Comparison of ENCODE assay signal across 8 cellular contexts in the genomic region with DNA sequence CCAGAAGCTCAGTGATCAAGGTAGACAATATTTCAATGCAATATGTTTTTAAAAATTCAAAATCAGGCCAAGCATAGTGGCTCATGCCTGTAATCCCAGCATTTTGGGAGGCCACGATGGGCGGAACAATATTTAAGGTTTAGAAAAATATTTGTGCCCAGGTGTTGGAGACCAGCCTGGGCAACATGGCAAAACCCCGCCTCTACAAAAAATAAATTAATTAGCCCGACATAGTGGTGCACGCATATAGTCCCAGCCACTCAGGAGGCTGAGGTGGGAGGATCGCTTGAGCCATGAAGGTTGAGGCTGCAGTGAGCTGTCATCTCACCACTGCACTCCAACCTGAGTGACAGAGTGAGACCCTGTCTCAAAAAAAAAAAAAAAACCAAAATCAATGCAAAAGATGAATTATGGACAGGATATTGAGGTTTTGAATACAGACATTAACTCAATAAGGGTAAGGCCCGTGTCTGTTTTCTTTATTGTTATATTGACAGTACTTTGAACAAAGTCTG. TPM values are rescaled to one million over a fixed set of nuclear protein-coding genes. Genes with fewer than 3 reads are reported as not detected.
DNase-seq lines count a peak whose midpoint lies in the region; ATAC-seq and TF ChIP-seq lines count a peak whose summit lies in the region.

No MANE protein-coding gene starts in this region.

- peak overlapping the region; percentile 98 for H3K27ac Mint-ChIP-seq in CD8-positive, alpha-beta T cell
- peak overlapping the region; percentile 97 for H3K27ac Mint-ChIP-seq in progenitor cell of endocrine pancreas

- peaks cover 22% of the 10 kb centered on the region for H3K36me3 Mint-ChIP-seq in CD8-positive, alpha-beta T cell
- H3K36me3 Mint-ChIP-seq in progenitor cell of endocrine pancreas (ENCODE audit: insufficient read depth), result peaks cover 11% of the 10 kb centered on the region

- no peak for ATAC-seq in CD8-positive, alpha-beta T cell
- ATAC-seq in Panc1 (no peak), HG03520 (IDR thresholded peaks at IDR 0.05; ENCODE audit: unreplicated experiment) (no peak)

- DNase-seq in CD8-positive, alpha-beta T cell, result no peak
- DNase-seq in Panc1 (ENCODE audit: low read depth, low spot score) (no peak), progenitor cell of endocrine pancreas (ENCODE audit: low spot score, unreplicated experiment) (no peak), head of caudate nucleus (no peak), NCI-H524 treated with DMSO at 0.1 percent for 48 hours (lab: John Stamatoyannopoulos, UW) (no peak), NCI-H1417 treated with DMSO at 0.1 percent for 48 hours (lab: John Stamatoyannopoulos, UW) (no peak)

- in situ Hi-C loops in Panc1 (cut with HindIII; ENCODE audit: low pct_unique_long_range_greater_than_20kb, low sequenced_read_pairs), result no loop called here

- peaks cover 41% of the 10 kb centered on the region for H3K4me1 ChIP-seq in CD8-positive, alpha-beta T cell (ENCODE audit: insufficient read depth, low read length)
- H3K4me1 ChIP-seq in Panc1 (ENCODE audit: control insufficient read depth, insufficient read depth, low read length) (peaks cover 11% of the 10 kb centered on the region), endocrine pancreas (ENCODE audit: control insufficient read depth, insufficient read depth, low read length) (no peaks in the 10 kb centered on the region)

- POLR2A ChIA-PET in CD8-positive, alpha-beta T cell (lab: Charles Lee), result interaction anchor here (1.0 to 3.6 kb wide), 6 partner anchors 10 to 162 kb away, joined by 3 to 26 read pairs (median 6); partner anchors contain the start of genes IFIT1, IFIT2 and LIPA
- POLR2A ChIA-PET in Panc1 (lab: Charles Lee), result interaction anchor here (0.6 kb wide), 1 partner anchor 122 kb away, joined by 3 read pairs; no protein-coding TSS in a partner anchor

- BruUV-seq in Panc1 (replicated peaks; lab: Mats Ljungman, UMichigan), result no TSS peak

- H3K27me3 ChIP-seq in CD8-positive, alpha-beta T cell (ENCODE audit: insufficient read depth, low read length), result no peaks in the 10 kb centered on the region
- H3K27me3 ChIP-seq in Panc1 (ENCODE audit: control insufficient read depth, insufficient read depth, low read length) (no peaks in the 10 kb centered on the region), endocrine pancreas (ENCODE audit: control insufficient read depth, insufficient read depth, low read length) (no peaks in the 10 kb centered on the region)

- no peaks in the 10 kb centered on the region for H3K9me3 Mint-ChIP-seq in CD8-positive, alpha-beta T cell
- H3K9me3 Mint-ChIP-seq in progenitor cell of endocrine pancreas (ENCODE audit: low read depth), result peaks cover 3% of the 10 kb centered on the region

- H3K9me3 ChIP-seq in CD8-positive, alpha-beta T cell (ENCODE audit: low read length), result no peaks in the 10 kb centered on the region
- H3K9me3 ChIP-seq in Panc1 (ENCODE audit: control insufficient read depth, insufficient read depth, low read depth, low read length) (no peaks in the 10 kb centered on the region), endocrine pancreas (ENCODE audit: control insufficient read depth, low read length) (no peaks in the 10 kb centered on the region)

- CTCF ChIA-PET in CD8-positive, alpha-beta T cell (lab: Charles Lee), result interaction anchor here (1.0 to 1.4 kb wide), 3 partner anchors 21 to 196 kb away, joined by 3 to 6 read pairs (median 3); partner anchors contain the start of gene IFIT1
- CTCF ChIA-PET in Panc1 (lab: Charles Lee), result interaction anchor here (0.6 kb wide), 1 partner anchor 19 kb away, joined by 3 read pairs; no protein-coding TSS in a partner anchor

- peak overlapping the region; percentile 83 for H3K27ac ChIP-seq in CD8-positive, alpha-beta T cell (ENCODE audit: low read depth, low read length)
- peak overlapping the region; percentile 87 for H3K27ac ChIP-seq in Panc1 (ENCODE audit: low read length)

- no peak for TF ChIP-seq CTCF in CD8-positive, alpha-beta T cell (IDR thresholded peaks at IDR 0.05)
- no peak for TF ChIP-seq CTCF in Panc1 (IDR thresholded peaks at IDR 0.05)
- TF ChIP-seq CTCF in progenitor cell of endocrine pancreas (IDR thresholded peaks at IDR 0.05; ENCODE audit: unreplicated experiment), result no peak

- peak overlapping the region; percentile 94 for H3K4me3 Mint-ChIP-seq in CD8-positive, alpha-beta T cell
- peak overlapping the region; percentile 86 for H3K4me3 Mint-ChIP-seq in progenitor cell of endocrine pancreas (ENCODE audit: low read depth)

- no peak overlapping the region for H3K9ac ChIP-seq in endocrine pancreas (ENCODE audit: control insufficient read depth, insufficient read depth, low read length)

- intact Hi-C loops in CD8-positive, alpha-beta T cell (cut with DNase I, micrococcal nuclease), result loop anchor here (2.0 to 10.0 kb wide), 5 partner anchors 289 to 1441 kb away; partner anchors contain the start of genes HTR7 (in 1 of the 2), KIF20B (in 1 of the 2), LIPJ (in 1 of the 2) and RNLS (in 1 of the 2)
- intact Hi-C loops in Panc1 (cut with micrococcal nuclease; ENCODE audit: unreplicated experiment) (no loop called here), head of caudate nucleus (cut with DNase I) (no loop called here)

- peaks cover 3% of the 10 kb centered on the region for H3K36me3 ChIP-seq in CD8-positive, alpha-beta T cell (ENCODE audit: insufficient read depth, low read length)
- H3K36me3 ChIP-seq in Panc1 (ENCODE audit: control insufficient read depth, insufficient read depth, low read length) (no peaks in the 10 kb centered on the region), endocrine pancreas (ENCODE audit: control insufficient read depth, insufficient read depth, low read length) (no peaks in the 10 kb centered on the region)

- H3K27me3 Mint-ChIP-seq in CD8-positive, alpha-beta T cell (ENCODE audit: low read depth), result no peaks in the 10 kb centered on the region
- H3K27me3 Mint-ChIP-seq in progenitor cell of endocrine pancreas, result peaks cover 8% of the 10 kb centered on the region

- H3K4me1 Mint-ChIP-seq in CD8-positive, alpha-beta T cell (ENCODE audit: low read depth), result peaks cover 48% of the 10 kb centered on the region
- peaks cover 5% of the 10 kb centered on the region for H3K4me1 Mint-ChIP-seq in progenitor cell of endocrine pancreas (ENCODE audit: low read depth)

- peak overlapping the region; percentile 70 for H3K4me3 ChIP-seq in CD8-positive, alpha-beta T cell (ENCODE audit: low read depth, low read length)
- peak overlapping the region in 1 of 2 experiments; percentile 66; a peak in 2 of 4 replicates for H3K4me3 ChIP-seq in Panc1 (ENCODE audit: low read depth in 2 of 2, low read length in 2 of 2)
- peak overlapping the region; percentile 95 for H3K4me3 ChIP-seq in endocrine pancreas (ENCODE audit: control insufficient read depth, insufficient read depth, low read length)

RNA-seq across cellular contexts. Expression of gene IFIT5, which starts 0.9 kb away (rescaled TPM):
- total RNA-seq in CD8-positive, alpha-beta T cell, result 10 to 100 TPM; 15.0 to 16.1 TPM
- 11.1 TPM for total RNA-seq in Panc1 (2021; ENCODE audit: unreplicated experiment)
- 3.6 TPM for polyA plus RNA-seq in Panc1 (2012; ENCODE audit: insufficient read length)
- total RNA-seq in progenitor cell of endocrine pancreas, result 6.0 and 6.2 TPM in 2 replicates

RNA-seq across cellular contexts. Expression of gene IFIT1, which starts 21.0 kb away (rescaled TPM):
- 1 to 10 TPM; 1.9 to 2.5 TPM for total RNA-seq in CD8-positive, alpha-beta T cell
- total RNA-seq in Panc1 (2021; ENCODE audit: unreplicated experiment) (43.8 TPM), progenitor cell of endocrine pancreas (0.20 and 0.34 TPM in 2 replicates)
- polyA plus RNA-seq in Panc1 (2012; ENCODE audit: insufficient read length), result 12.1 TPM

RNA-seq across cellular contexts. Expression of gene IFIT1B, which starts 35.6 kb away (rescaled TPM):
- not detected for total RNA-seq in CD8-positive, alpha-beta T cell
- not detected for total RNA-seq in Panc1 (2021; ENCODE audit: unreplicated experiment)
- not detected for polyA plus RNA-seq in Panc1 (2012; ENCODE audit: insufficient read length)
- not detected in 2 replicates for total RNA-seq in progenitor cell of endocrine pancreas

Comparison
In these comparisons a context has a peak if more than half of its experiments do, and no peak if none do; other contexts are left out.
1. RNA of gene IFIT1, which starts 21.0 kb away (total RNA-seq): 43.8 TPM in Panc1 (single experiment); 1.9 to 2.5 TPM in CD8-positive, alpha-beta T cell and 0.20 to 0.34 TPM in progenitor cell of endocrine pancreas; every median in the first group is over 10 times any median in the second.
2. intact Hi-C loops: an anchor here in CD8-positive, alpha-beta T cell (2.0 to 10.0 kb wide); none called in Panc1 and head of caudate nucleus.